20 cellular contexts compared by ENCODE assay signal in genomic region chr2:124978597-124978996, GRCh38.
"Had no signal": no experiment of that assay in that cellular context is flagged by ENCODE, and none has a peak within 500 bp of the region (broad histone marks: within the 10 kb centered on the region; RNA-seq: fewer than 3 reads in every experiment).

No MANE protein-coding gene starts in this region.

- H3K27me3 ChIP-seq: breast epithelium, heart left ventricle, testis, transverse colon had no signal

- ATAC-seq: activated CD8-positive, alpha-beta T cell treated with anti-CD3 and anti-CD28 coated beads for 36 hours; activated T-cell treated with anti-CD3 and anti-CD28 coated beads, Interleukin-2, amount 50 U/mL, for 4 hours; activated T-helper 17 cell treated with anti-CD3 and anti-CD28 coated beads, Interleukin-2, amount 50 U/mL, for 72 hours; heart left ventricle; natural killer cell; sciatic nerve; stimulated activated naive CD8-positive, alpha-beta T cell treated with anti-CD3 and anti-CD28 coated beads, Interleukin-15, Interleukin-2, amounts not matched to agents 100 U/mL and 50 U/mL, for 24 hours had no signal

- H3K4me1 ChIP-seq: breast epithelium, heart left ventricle, testis, transverse colon had no signal

- H3K9me3 ChIP-seq: breast epithelium, heart left ventricle, testis, transverse colon had no signal

- H3K36me3 ChIP-seq: breast epithelium, heart left ventricle, transverse colon had no signal

- DNase-seq: activated B cell treated with CpG ODN at 0.5 μM for 24 hours; activated CD4-positive, alpha-beta T cell treated with anti-CD3 and anti-CD28 coated beads, Interleukin-2, amount 50 U/mL, for 1 hour; activated CD8-positive, alpha-beta T cell treated with anti-CD3 and anti-CD28 coated beads for 36 hours; activated gamma-delta T cell treated with Interleukin-2 at 50 U/mL for 16 hours; activated naive CD4-positive, alpha-beta T cell treated with anti-CD3 and anti-CD28 coated beads, Interleukin-2, amount 50 U/mL, for 16 hours; activated T-cell treated with anti-CD3 and anti-CD28 coated beads, Interleukin-2, amount 50 U/mL, for 4 hours; amygdala; central memory CD4-positive, alpha-beta T cell; heart left ventricle; natural killer cell; stimulated activated CD4-positive, alpha-beta T cell treated with anti-CD3 and anti-CD28 coated beads, Interleukin-12 subunit alpha, Interleukin-12 subunit beta, amount 100 ng/mL, for 4 hours; stimulated activated CD4-positive, alpha-beta T cell treated with anti-CD3 and anti-CD28 coated beads, Interleukin-4, amount 100 ng/mL, for 1 hour; stimulated activated naive CD8-positive, alpha-beta T cell treated with anti-CD3 and anti-CD28 coated beads, Interleukin-15, Interleukin-2, amounts not matched to agents 100 U/mL and 50 U/mL, for 24 hours; T-helper 1 cell; testis; transverse colon had no signal

- H3K27ac ChIP-seq: breast epithelium, heart left ventricle, skin epidermis, testis, transverse colon had no signal

- H3K4me3 ChIP-seq: breast epithelium, heart left ventricle, skin epidermis, testis, transverse colon had no signal
